21 cellular contexts compared by ENCODE assay signal in genomic region chr9:87350915-87351314, GRCh38.
DNase-seq lines count a peak whose midpoint lies in the region; ATAC-seq and TF ChIP-seq lines count a peak whose summit lies in the region.
"Had no signal": no experiment of that assay in that cellular context is flagged by ENCODE, and none has a peak within 500 bp of the region (broad histone marks: within the 10 kb centered on the region; RNA-seq: fewer than 3 reads in every experiment).

No MANE protein-coding gene starts in this region.

- H3F3A ChIP-seq in SK-N-SH (replicated peaks; ENCODE audit: insufficient read depth) = no peaks in the 10 kb centered on the region

- no peak for TF ChIP-seq CTCF in AG10803 (conservative IDR thresholded peaks at IDR 0.05; ENCODE audit: low read length)
- TF ChIP-seq CTCF in SK-N-SH (IDR thresholded peaks at IDR 0.05) = no peak
- no peak for TF ChIP-seq CTCF in chondrocyte (IDR thresholded peaks at IDR 0.05)
- no peak for TF ChIP-seq CTCF in activated CD8-positive, alpha-beta T cell treated with anti-CD3 and anti-CD28 coated beads for 36 hours (IDR thresholded peaks at IDR 0.05)
- no peak for TF ChIP-seq CTCF in glutamatergic neuron (IDR thresholded peaks at IDR 0.05; ENCODE audit: partially characterized antibody, unreplicated experiment)

- H3K79me2 ChIP-seq in SK-N-SH (ENCODE audit: insufficient read depth) = no peaks in the 10 kb centered on the region

- WGBS in SK-N-SH (ENCODE audit: low lambda C conversion rate) = 23% methylated on average over 2 of the region's 2 CpGs

- H3K4me3 Mint-ChIP-seq in chondrocyte (ENCODE audit: unreplicated experiment) = no peak overlapping the region
- no peak overlapping the region for H3K4me3 Mint-ChIP-seq in activated CD8-positive, alpha-beta T cell treated with anti-CD3 and anti-CD28 coated beads for 36 hours
- no peak overlapping the region for H3K4me3 Mint-ChIP-seq in glutamatergic neuron (ENCODE audit: unreplicated experiment)
- H3K4me3 Mint-ChIP-seq: activated CD8-positive, alpha-beta memory T cell treated with anti-CD3 and anti-CD28 coated beads, Interleukin-2, amount 10 ng/mL, durations not matched to agents 7 days and 5 days; activated naive CD4-positive, alpha-beta T cell treated with anti-CD3 and anti-CD28 coated beads, Interleukin-2, amount 10 ng/mL, durations not matched to agents 7 days and 5 days; B cell; memory B cell had no signal

- H3K27me3 ChIP-seq in SK-N-SH (ENCODE audit: insufficient read depth) = no peaks in the 10 kb centered on the region
- H3K27me3 ChIP-seq: body of pancreas had no signal

- POLR2A ChIA-PET in SK-N-SH (lab: Yijun Ruan, JAX) = no interaction called here
- POLR2A ChIA-PET in activated CD8-positive, alpha-beta T cell treated with anti-CD3 and anti-CD28 coated beads for 36 hours (lab: Charles Lee) = no interaction called here

- H4K20me1 ChIP-seq in SK-N-SH (ENCODE audit: insufficient read depth) = no peaks in the 10 kb centered on the region

- TF ChIP-seq RAD21 in SK-N-SH (IDR thresholded peaks at IDR 0.05; ENCODE audit: low read length) = no peak

- no peak overlapping the region for H3K27ac ChIP-seq in SK-N-SH (ENCODE audit: low read depth in 2 of 2, low read length in 1 of 2)
- H3K27ac ChIP-seq: body of pancreas, skin epidermis had no signal

- TF ChIP-seq EP300 in SK-N-SH (IDR thresholded peaks at IDR 0.05; ENCODE audit: borderline replicate concordance in 1 of 2, low read depth in 1 of 2, low read length in 1 of 2) = 0 out of 4 replicates have a peak, but pooled peaks of 1 of the 2 experiments have one; percentile 31

- intact Hi-C loops in activated CD8-positive, alpha-beta T cell treated with anti-CD3 and anti-CD28 coated beads for 36 hours (cut with micrococcal nuclease) = no loop called here

- no peaks in the 10 kb centered on the region for H3K36me3 ChIP-seq in SK-N-SH (replicated peaks in 1 of 2; ENCODE audit: control insufficient read depth in 1 of 2, insufficient read depth in 2 of 2, low read length in 1 of 2)

- H3K4me1 Mint-ChIP-seq in chondrocyte (ENCODE audit: low read depth) = peaks cover 22% of the 10 kb centered on the region
- H3K4me1 Mint-ChIP-seq in activated CD8-positive, alpha-beta T cell treated with anti-CD3 and anti-CD28 coated beads for 36 hours (ENCODE audit: low read depth) = no peaks in the 10 kb centered on the region
- peaks cover 6% of the 10 kb centered on the region for H3K4me1 Mint-ChIP-seq in glutamatergic neuron (ENCODE audit: low read depth, unreplicated experiment)
- H3K4me1 Mint-ChIP-seq: activated CD8-positive, alpha-beta memory T cell treated with anti-CD3 and anti-CD28 coated beads, Interleukin-2, amount 10 ng/mL, durations not matched to agents 7 days and 5 days; activated naive CD4-positive, alpha-beta T cell treated with anti-CD3 and anti-CD28 coated beads, Interleukin-2, amount 10 ng/mL, durations not matched to agents 7 days and 5 days; B cell; memory B cell; naive B cell had no signal

- H3K9ac ChIP-seq in SK-N-SH = no peak overlapping the region

- H3K9me3 Mint-ChIP-seq in chondrocyte (ENCODE audit: low read depth) = peaks cover 6% of the 10 kb centered on the region
- H3K9me3 Mint-ChIP-seq in activated CD8-positive, alpha-beta T cell treated with anti-CD3 and anti-CD28 coated beads for 36 hours = no peaks in the 10 kb centered on the region
- peaks cover 7% of the 10 kb centered on the region for H3K9me3 Mint-ChIP-seq in glutamatergic neuron (ENCODE audit: unreplicated experiment)
- H3K9me3 Mint-ChIP-seq: activated naive CD4-positive, alpha-beta T cell treated with anti-CD3 and anti-CD28 coated beads, Interleukin-2, amount 10 ng/mL, durations not matched to agents 7 days and 5 days had no signal

- CTCF ChIA-PET in SK-N-SH (lab: Yijun Ruan, JAX) = no interaction called here
- CTCF ChIA-PET in activated CD8-positive, alpha-beta T cell treated with anti-CD3 and anti-CD28 coated beads for 36 hours (lab: Charles Lee) = no interaction called here

- H3K27me3 Mint-ChIP-seq in chondrocyte (ENCODE audit: low read depth) (no peaks in the 10 kb centered on the region), glutamatergic neuron (ENCODE audit: unreplicated experiment) (no peaks in the 10 kb centered on the region)
- H3K27me3 Mint-ChIP-seq in activated CD8-positive, alpha-beta T cell treated with anti-CD3 and anti-CD28 coated beads for 36 hours = peaks cover 3% of the 10 kb centered on the region
- H3K27me3 Mint-ChIP-seq: activated CD8-positive, alpha-beta memory T cell treated with anti-CD3 and anti-CD28 coated beads, Interleukin-2, amount 10 ng/mL, durations not matched to agents 7 days and 5 days; B cell had no signal

- no peaks in the 10 kb centered on the region for H3K4me1 ChIP-seq in SK-N-SH (ENCODE audit: control insufficient read depth in 1 of 2, insufficient read depth in 2 of 2, low read depth in 1 of 2, low read length in 1 of 2)
- H3K4me1 ChIP-seq: body of pancreas had no signal

- no peak for ATAC-seq in activated CD8-positive, alpha-beta T cell treated with anti-CD3 and anti-CD28 coated beads for 36 hours
- ATAC-seq: activated CD8-positive, alpha-beta memory T cell treated with anti-CD3 and anti-CD28 coated beads, Interleukin-2, amount 10 ng/mL, durations not matched to agents 7 days and 5 days; body of pancreas; left colon had no signal

- H3K36me3 Mint-ChIP-seq in chondrocyte (ENCODE audit: low read depth) (no peaks in the 10 kb centered on the region), glutamatergic neuron (ENCODE audit: unreplicated experiment) (no peaks in the 10 kb centered on the region)
- H3K36me3 Mint-ChIP-seq in activated CD8-positive, alpha-beta T cell treated with anti-CD3 and anti-CD28 coated beads for 36 hours (ENCODE audit: low read depth) = no peaks in the 10 kb centered on the region
- H3K36me3 Mint-ChIP-seq: activated CD8-positive, alpha-beta memory T cell treated with anti-CD3 and anti-CD28 coated beads, Interleukin-2, amount 10 ng/mL, durations not matched to agents 7 days and 5 days; activated naive CD4-positive, alpha-beta T cell treated with anti-CD3 and anti-CD28 coated beads, Interleukin-2, amount 10 ng/mL, durations not matched to agents 7 days and 5 days; memory B cell; naive B cell had no signal

- no peak overlapping the region for H3K4me3 ChIP-seq in AG10803 (ENCODE audit: low read length)
- no peak overlapping the region for H3K4me3 ChIP-seq in SK-N-SH (ENCODE audit: low read depth in 2 of 2, low read length in 1 of 2)
- H3K4me3 ChIP-seq: body of pancreas, skin epidermis had no signal

- no peaks in the 10 kb centered on the region for H3K9me2 ChIP-seq in SK-N-SH

- H3K9me3 ChIP-seq in SK-N-SH = no peaks in the 10 kb centered on the region
- H3K9me3 ChIP-seq: body of pancreas had no signal

- H3K4me2 ChIP-seq in SK-N-SH = no peak overlapping the region

- peak overlapping the region; percentile 70 for H3K27ac Mint-ChIP-seq in chondrocyte (ENCODE audit: unreplicated experiment)
- no peak overlapping the region for H3K27ac Mint-ChIP-seq in activated CD8-positive, alpha-beta T cell treated with anti-CD3 and anti-CD28 coated beads for 36 hours
- no peak overlapping the region for H3K27ac Mint-ChIP-seq in glutamatergic neuron (ENCODE audit: unreplicated experiment)
- H3K27ac Mint-ChIP-seq: activated CD8-positive, alpha-beta memory T cell treated with anti-CD3 and anti-CD28 coated beads, Interleukin-2, amount 10 ng/mL, durations not matched to agents 7 days and 5 days; activated naive CD4-positive, alpha-beta T cell treated with anti-CD3 and anti-CD28 coated beads, Interleukin-2, amount 10 ng/mL, durations not matched to agents 7 days and 5 days; B cell; memory B cell; naive B cell had no signal

- H2AFZ ChIP-seq in SK-N-SH (ENCODE audit: low read depth) = no peak overlapping the region

- DNase-seq in AG10803 (ENCODE audit: low read depth) = peak; percentile 22
- no peak for DNase-seq in SK-N-SH
- no peak for DNase-seq in chondrocyte (ENCODE audit: low spot score)
- DNase-seq in kidney tubule cell (ENCODE audit: low spot score) = peak; percentile 45
- no peak for DNase-seq in activated CD8-positive, alpha-beta T cell treated with anti-CD3 and anti-CD28 coated beads for 36 hours
- no peak for DNase-seq in glutamatergic neuron
- DNase-seq in NCI-H2081 treated with DMSO at 0.1 percent for 48 hours (lab: John Stamatoyannopoulos, UW) = no peak
- DNase-seq in HuH-7.5 (ENCODE audit: low spot score) = no peak
- DNase-seq: activated CD4-positive, alpha-beta T cell treated with anti-CD3 and anti-CD28 coated beads for 48 hours; activated CD8-positive, alpha-beta memory T cell treated with anti-CD3 and anti-CD28 coated beads, Interleukin-2, amount 10 ng/mL, durations not matched to agents 7 days and 5 days; activated naive CD4-positive, alpha-beta T cell treated with anti-CD3 and anti-CD28 coated beads, Interleukin-2, amount 10 ng/mL, durations not matched to agents 7 days and 5 days; body of pancreas; effector memory CD4-positive, alpha-beta T cell; left colon; naive B cell; NCI-H1694 treated with DMSO at 0.1 percent for 48 hours; NCI-H69; stimulated activated CD4-positive, alpha-beta T cell treated with anti-CD3 and anti-CD28 coated beads, Interleukin-1b, Interleukin-23, amount 100 ng/mL, for 48 hours had no signal

TF ChIP-seq in SK-N-SH, 30 proteins besides CTCF, POLR2A, EP300 and RAD21:
- peak; percentile 41; the same call in 1 of the 2 replicates for TF ChIP-seq FOXM1 (IDR thresholded peaks at IDR 0.05; ENCODE audit: low read depth)
- TF ChIP-seq FOSL2 (IDR thresholded peaks at IDR 0.05; ENCODE audit: borderline replicate concordance, low read depth) = peak; percentile 66
- no peak for TF ChIP-seq CHD2 (IDR thresholded peaks at IDR 0.05; ENCODE audit: low read length, partially characterized antibody)
- TF ChIP-seq NFIC (IDR thresholded peaks at IDR 0.05; ENCODE audit: borderline replicate concordance) = peak; percentile 10; the same call in 1 of the 2 replicates
- peak; percentile 72 for TF ChIP-seq PBX3 (IDR thresholded peaks at IDR 0.05)
- TF ChIP-seq SMC3 (IDR thresholded peaks at IDR 0.05; ENCODE audit: low read depth, low read length) = no peak
- TF ChIP-seq JUND (IDR thresholded peaks at IDR 0.05) = peak; percentile 64
- peak; percentile 93 for TF ChIP-seq TCF12 (IDR thresholded peaks at IDR 0.05)

Comparison
In these comparisons a context has a peak if more than half of its experiments do, and no peak if none do; other contexts are left out.
1. DNase-seq: peak in AG10803 (single experiment) and kidney tubule cell (single experiment); none in SK-N-SH (single experiment), chondrocyte (single experiment), activated CD8-positive, alpha-beta T cell treated with anti-CD3 and anti-CD28 coated beads for 36 hours (single experiment), glutamatergic neuron (single experiment), NCI-H2081 treated with DMSO at 0.1 percent for 48 hours (single experiment) and HuH-7.5 (single experiment).